ENCODE assay signal across 10 cellular contexts in the genomic region with DNA sequence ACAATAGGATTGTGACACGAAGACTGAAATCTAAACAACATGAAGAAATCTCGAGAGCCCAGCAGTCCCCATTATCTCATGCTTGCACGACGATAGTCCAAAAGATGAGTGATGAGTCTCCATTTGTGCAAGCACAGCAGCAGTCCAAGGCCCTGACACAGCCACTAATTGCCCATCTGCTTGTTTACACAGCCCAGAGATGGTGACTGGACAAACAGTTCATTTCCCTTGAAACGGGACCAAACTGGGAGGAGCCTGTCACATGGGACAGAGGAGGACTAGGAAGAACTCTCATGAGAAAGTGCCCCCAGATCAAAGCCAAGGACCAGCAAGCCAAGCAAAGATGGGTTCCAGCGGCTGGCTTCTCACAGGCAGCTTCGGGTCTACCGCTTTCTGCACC.
DNase-seq lines count a peak whose midpoint lies in the region; ATAC-seq and TF ChIP-seq lines count a peak whose summit lies in the region.
"Had no signal": no experiment of that assay in that cellular context is flagged by ENCODE, and none has a peak within 500 bp of the region (broad histone marks: within the 10 kb centered on the region; RNA-seq: fewer than 3 reads in every experiment).

No MANE protein-coding gene starts in this region.

- no peaks in the 10 kb centered on the region for H3K27me3 Mint-ChIP-seq in activated naive CD8-positive, alpha-beta T cell treated with anti-CD3 and anti-CD28 coated beads for 36 hours
- H3K27me3 Mint-ChIP-seq in activated CD4-positive, alpha-beta memory T cell treated with anti-CD3 and anti-CD28 coated beads for 36 hours = peaks cover 3% of the 10 kb centered on the region

- no peaks in the 10 kb centered on the region for H3K9me3 Mint-ChIP-seq in activated naive CD8-positive, alpha-beta T cell treated with anti-CD3 and anti-CD28 coated beads for 36 hours
- H3K9me3 Mint-ChIP-seq in activated CD4-positive, alpha-beta memory T cell treated with anti-CD3 and anti-CD28 coated beads for 36 hours = no peaks in the 10 kb centered on the region
- H3K9me3 Mint-ChIP-seq: GM23338 had no signal

- H3K9me3 ChIP-seq in colonic mucosa = no peaks in the 10 kb centered on the region

- no peak overlapping the region for H3K9ac ChIP-seq in colonic mucosa (ENCODE audit: low read depth in 2 of 2, low read length in 2 of 2)

- H3K27me3 ChIP-seq in colonic mucosa = no peaks in the 10 kb centered on the region

- H3K4me1 ChIP-seq in colonic mucosa = no peaks in the 10 kb centered on the region

- no peaks in the 10 kb centered on the region for H3K36me3 ChIP-seq in colonic mucosa

- DNase-seq in COR-L47 (lab: John Stamatoyannopoulos, UW) (peak; percentile 84), NCI-H460 (ENCODE audit: extremely low read depth, low read depth) (peak; percentile 44), colonic mucosa (peak; percentile 47), myocyte (ENCODE audit: low read depth) (peak; percentile 72), OCI-M1 (lab: John Stamatoyannopoulos, UW) (no peak)
- no peak for DNase-seq in activated naive CD8-positive, alpha-beta T cell treated with anti-CD3 and anti-CD28 coated beads for 36 hours
- no peak for DNase-seq in activated CD4-positive, alpha-beta memory T cell treated with anti-CD3 and anti-CD28 coated beads for 36 hours

- no peaks in the 10 kb centered on the region for H3K4me1 Mint-ChIP-seq in activated naive CD8-positive, alpha-beta T cell treated with anti-CD3 and anti-CD28 coated beads for 36 hours
- no peaks in the 10 kb centered on the region for H3K4me1 Mint-ChIP-seq in activated CD4-positive, alpha-beta memory T cell treated with anti-CD3 and anti-CD28 coated beads for 36 hours (ENCODE audit: low read depth)

- POLR2A ChIA-PET in activated CD4-positive, alpha-beta memory T cell treated with anti-CD3 and anti-CD28 coated beads for 36 hours (lab: Charles Lee) = no interaction called here

- ATAC-seq in GM21723 (IDR thresholded peaks at IDR 0.05; ENCODE audit: unreplicated experiment) = no peak
- ATAC-seq: esophagus mucosa, GM23338 had no signal

- CTCF ChIA-PET in activated CD4-positive, alpha-beta memory T cell treated with anti-CD3 and anti-CD28 coated beads for 36 hours (lab: Charles Lee) = no interaction called here

- H3K4me3 ChIP-seq in colonic mucosa = no peak overlapping the region
- H3K4me3 ChIP-seq: GM23338 had no signal

- no peak overlapping the region for H3K27ac Mint-ChIP-seq in activated naive CD8-positive, alpha-beta T cell treated with anti-CD3 and anti-CD28 coated beads for 36 hours
- no peak overlapping the region for H3K27ac Mint-ChIP-seq in activated CD4-positive, alpha-beta memory T cell treated with anti-CD3 and anti-CD28 coated beads for 36 hours
- H3K27ac Mint-ChIP-seq: GM23338 had no signal

- no peak overlapping the region for H3K27ac ChIP-seq in colonic mucosa

- TF ChIP-seq CTCF in colonic mucosa (IDR thresholded peaks at IDR 0.05) = no peak

- intact Hi-C loops in colonic mucosa (cut with DNase I) = no loop called here
- intact Hi-C loops in activated CD4-positive, alpha-beta memory T cell treated with anti-CD3 and anti-CD28 coated beads for 36 hours (cut with micrococcal nuclease) = no loop called here

- no peaks in the 10 kb centered on the region for H3K36me3 Mint-ChIP-seq in activated naive CD8-positive, alpha-beta T cell treated with anti-CD3 and anti-CD28 coated beads for 36 hours
- no peaks in the 10 kb centered on the region for H3K36me3 Mint-ChIP-seq in activated CD4-positive, alpha-beta memory T cell treated with anti-CD3 and anti-CD28 coated beads for 36 hours

- no peak overlapping the region for H3K4me3 Mint-ChIP-seq in activated naive CD8-positive, alpha-beta T cell treated with anti-CD3 and anti-CD28 coated beads for 36 hours
- H3K4me3 Mint-ChIP-seq in activated CD4-positive, alpha-beta memory T cell treated with anti-CD3 and anti-CD28 coated beads for 36 hours = no peak overlapping the region
- H3K4me3 Mint-ChIP-seq: GM23338 had no signal

Comparison
In these comparisons a context has a peak if more than half of its experiments do, and no peak if none do; other contexts are left out.
1. DNase-seq: peak in COR-L47 (single experiment), NCI-H460 (single experiment), colonic mucosa (single experiment) and myocyte (single experiment); none in OCI-M1 (single experiment), activated naive CD8-positive, alpha-beta T cell treated with anti-CD3 and anti-CD28 coated beads for 36 hours (single experiment) and activated CD4-positive, alpha-beta memory T cell treated with anti-CD3 and anti-CD28 coated beads for 36 hours (single experiment).